27 cellular contexts compared by ENCODE assay signal in genomic region chr14:65280653-65281052, GRCh38.
A peak's percentile ranks its signal among the peaks of the same experiment; 100 is the strongest.
DNase-seq lines count a peak whose midpoint lies in the region; ATAC-seq and TF ChIP-seq lines count a peak whose summit lies in the region.
"Had no signal": no experiment of that assay in that cellular context is flagged by ENCODE, and none has a peak within 500 bp of the region (broad histone marks: within the 10 kb centered on the region; RNA-seq: fewer than 3 reads in every experiment).

No MANE protein-coding gene starts in this region.

- H3K79me2 ChIP-seq in neural progenitor cell (ENCODE audit: low read depth): no peaks in the 10 kb centered on the region

- no peaks in the 10 kb centered on the region for H4K20me1 ChIP-seq in neural progenitor cell (ENCODE audit: low read depth)
- H4K20me1 ChIP-seq: BLaER1 treated with 17β-estradiol and CSF1 and Interleukin-3, amounts not matched to agents 10 nM and 100 nM had no signal

- H3K4me3 ChIP-seq in dorsolateral prefrontal cortex: no peak overlapping the region
- no peak overlapping the region for H3K4me3 ChIP-seq in neural progenitor cell
- H3K4me3 ChIP-seq: BLaER1 treated with 17β-estradiol and CSF1 and Interleukin-3, amounts not matched to agents 10 nM and 100 nM; GM23338 had no signal

- H3K27ac ChIP-seq in dorsolateral prefrontal cortex: peak overlapping the region in 55 of 59 donors; percentile 32 to 100 (median 96)
- H3K27ac ChIP-seq in neural progenitor cell: no peak overlapping the region
- H3K27ac ChIP-seq: 22Rv1; BLaER1 treated with 17β-estradiol and CSF1 and Interleukin-3, amounts not matched to agents 10 nM and 100 nM; HL-60 had no signal

- no peaks in the 10 kb centered on the region for H3K27me3 Mint-ChIP-seq in T-helper 2 cell treated with Interferon-gamma antibody and Interleukin-4, amounts not matched to agents 5 μg/mL and 100 μg/mL, for 36 hours (ENCODE audit: low read depth)
- peaks cover 7% of the 10 kb centered on the region for H3K27me3 Mint-ChIP-seq in neural progenitor cell (ENCODE audit: insufficient read depth, low read depth)
- H3K27me3 Mint-ChIP-seq: CD4-positive, alpha-beta memory T cell had no signal

- peaks cover 48% of the 10 kb centered on the region for H3F3A ChIP-seq in neural progenitor cell (ENCODE audit: low read depth)

- no peaks in the 10 kb centered on the region for H3K36me3 ChIP-seq in neural progenitor cell
- H3K36me3 ChIP-seq: BLaER1 treated with 17β-estradiol and CSF1 and Interleukin-3, amounts not matched to agents 10 nM and 100 nM had no signal

- no peak for DNase-seq in T-helper 2 cell treated with Interferon-gamma antibody and Interleukin-4, amounts not matched to agents 5 μg/mL and 100 μg/mL, for 36 hours (ENCODE audit: low spot score)
- DNase-seq in T-helper 2 cell: no peak
- DNase-seq in dorsolateral prefrontal cortex: no peak
- no peak for DNase-seq in neural progenitor cell (ENCODE audit: low spot score)
- DNase-seq in GM20000 (ENCODE audit: low spot score): no peak
- DNase-seq in NCI-H524 (lab: John Stamatoyannopoulos, UW): no peak
- DNase-seq in stimulated activated CD4-positive, alpha-beta T cell treated with anti-CD3 and anti-CD28 coated beads, Interleukin-15, amount 100 ng/mL, for 24 hours: no peak
- DNase-seq: ACHN; Caco-2; CD4-positive, alpha-beta memory T cell; DMS 273 treated with DMSO at 0.1 percent for 48 hours; DMS79 treated with DMSO at 0.1 percent for 48 hours; HCEC 1CT; KG1; NCI-H1092; NCI-H1436 treated with DMSO at 0.1 percent for 48 hours; NCI-H1930; NCI-H510A; NCI-H774; NK-92 treated with Interleukin-12 subunit alpha and Interleukin-12 subunit beta, amount 100 ng/mL, for 24 hours; SIG-M5 had no signal

- H3K27ac Mint-ChIP-seq in T-helper 2 cell treated with Interferon-gamma antibody and Interleukin-4, amounts not matched to agents 5 μg/mL and 100 μg/mL, for 36 hours: no peak overlapping the region
- H3K27ac Mint-ChIP-seq in neural progenitor cell: peak overlapping the region; percentile 66
- H3K27ac Mint-ChIP-seq: GM23338 had no signal

- no peak overlapping the region for H3K4me2 ChIP-seq in neural progenitor cell
- H3K4me2 ChIP-seq: BLaER1 treated with 17β-estradiol and CSF1 and Interleukin-3, amounts not matched to agents 10 nM and 100 nM; GM23338 had no signal

- no peak overlapping the region for H3K9ac ChIP-seq in neural progenitor cell
- H3K9ac ChIP-seq: BLaER1 treated with 17β-estradiol and CSF1 and Interleukin-3, amounts not matched to agents 10 nM and 100 nM had no signal

- no peak for TF ChIP-seq CTCF in dorsolateral prefrontal cortex (IDR thresholded peaks at IDR 0.05 in 54 of 56, conservative IDR thresholded peaks at IDR 0.05 in 2 of 56; ENCODE audit: low read depth in 1 of 56, partially characterized antibody in 56 of 56)
- no peak for TF ChIP-seq CTCF in neural progenitor cell (IDR thresholded peaks at IDR 0.05)
- TF ChIP-seq CTCF in GM20000 (IDR thresholded peaks at IDR 0.05; ENCODE audit: extremely low read depth, missing control alignments): no peak

- no peaks in the 10 kb centered on the region for H3K9me3 ChIP-seq in neural progenitor cell (ENCODE audit: low read depth)

- no peaks in the 10 kb centered on the region for H3K9me3 Mint-ChIP-seq in T-helper 2 cell treated with Interferon-gamma antibody and Interleukin-4, amounts not matched to agents 5 μg/mL and 100 μg/mL, for 36 hours
- peaks cover 10% of the 10 kb centered on the region for H3K9me3 Mint-ChIP-seq in neural progenitor cell
- H3K9me3 Mint-ChIP-seq: CD4-positive, alpha-beta memory T cell had no signal

- H3K27me3 ChIP-seq in dorsolateral prefrontal cortex (no peaks in the 10 kb centered on the region), neural progenitor cell (no peaks in the 10 kb centered on the region)
- H3K27me3 ChIP-seq: BLaER1 treated with 17β-estradiol and CSF1 and Interleukin-3, amounts not matched to agents 10 nM and 100 nM had no signal

- peaks cover 45% of the 10 kb centered on the region for H3K4me1 ChIP-seq in neural progenitor cell

- intact Hi-C loops in dorsolateral prefrontal cortex (cut with DNase I): loop anchor here in 1 of 2 donors (5.0 kb wide), 1 partner anchor 82 kb away; no protein-coding TSS in a partner anchor

- no peaks in the 10 kb centered on the region for H3K36me3 Mint-ChIP-seq in T-helper 2 cell treated with Interferon-gamma antibody and Interleukin-4, amounts not matched to agents 5 μg/mL and 100 μg/mL, for 36 hours (ENCODE audit: low read depth)
- H3K36me3 Mint-ChIP-seq in neural progenitor cell: peaks cover 4% of the 10 kb centered on the region
- H3K36me3 Mint-ChIP-seq: CD4-positive, alpha-beta memory T cell had no signal

- peaks cover 26% of the 10 kb centered on the region for H3K4me1 Mint-ChIP-seq in T-helper 2 cell treated with Interferon-gamma antibody and Interleukin-4, amounts not matched to agents 5 μg/mL and 100 μg/mL, for 36 hours (ENCODE audit: low read depth)
- H3K4me1 Mint-ChIP-seq in neural progenitor cell: peaks cover 43% of the 10 kb centered on the region

- H3K4me3 Mint-ChIP-seq in T-helper 2 cell treated with Interferon-gamma antibody and Interleukin-4, amounts not matched to agents 5 μg/mL and 100 μg/mL, for 36 hours: peak overlapping the region; percentile 29
- peak overlapping the region; percentile 41 for H3K4me3 Mint-ChIP-seq in neural progenitor cell
- H3K4me3 Mint-ChIP-seq: GM23338 had no signal

- ATAC-seq in GM21381 (IDR thresholded peaks at IDR 0.05; ENCODE audit: unreplicated experiment): no peak
- ATAC-seq: GM23338, Panc1 had no signal

- H2AFZ ChIP-seq in neural progenitor cell (replicated peaks): no peak overlapping the region
- H2AFZ ChIP-seq: GM23338 had no signal
